In genomic region chr2:178195390-178196166, GRCh38 we compare ENCODE assay signal across 9 cellular contexts. TPM values are rescaled to one million over a fixed set of nuclear protein-coding genes. Genes with fewer than 3 reads are reported as not detected.
DNase-seq lines count a peak whose midpoint lies in the region; ATAC-seq, FAIRE-seq and TF ChIP-seq lines count a peak whose summit lies in the region.
"Had no signal": no experiment of that assay in that cellular context is flagged by ENCODE, and none has a peak within 500 bp of the region (broad histone marks: within the 10 kb centered on the region; RNA-seq: fewer than 3 reads in every experiment).

No MANE protein-coding gene starts in this region.

- CTCF ChIA-PET in GM12878 (lab: Yijun Ruan, JAX) = interaction anchor here (0.7 to 1.2 kb wide), 2 partner anchors 13 to 101 kb away, joined by 3 to 4 read pairs; no protein-coding TSS in a partner anchor

- H3K36me3 ChIP-seq in GM12878 (ENCODE audit: control insufficient read depth in 2 of 2, insufficient read depth in 2 of 2, low read length in 1 of 2) (no peaks in the 10 kb centered on the region), lung (ENCODE audit: control insufficient read depth in 2 of 2, insufficient read depth in 2 of 2, low read length in 2 of 2) (no peaks in the 10 kb centered on the region)

- H3K4me1 Mint-ChIP-seq in stimulated activated naive CD8-positive, alpha-beta T cell treated with anti-CD3 and anti-CD28 coated beads, Interleukin-15, Interleukin-2, amounts not matched to agents 100 ng/mL and 50 ng/mL, for 24 hours (ENCODE audit: low read depth) = peaks cover 4% of the 10 kb centered on the region

- no peaks in the 10 kb centered on the region for H3K9me3 ChIP-seq in GM12878 (replicated peaks; ENCODE audit: control insufficient read depth, insufficient read depth, low read length)
- H3K9me3 ChIP-seq in lung (ENCODE audit: control insufficient read depth in 2 of 2, insufficient read depth in 1 of 2, low read length in 1 of 2) = no peaks in the 10 kb centered on the region

- POLR2A ChIA-PET in GM12878 (lab: Charles Lee) = no interaction called here

- H3K27me3 Mint-ChIP-seq in stimulated activated naive CD8-positive, alpha-beta T cell treated with anti-CD3 and anti-CD28 coated beads, Interleukin-15, Interleukin-2, amounts not matched to agents 100 ng/mL and 50 ng/mL, for 24 hours = peaks cover 63% of the 10 kb centered on the region

- no peaks in the 10 kb centered on the region for H3K36me3 Mint-ChIP-seq in stimulated activated naive CD8-positive, alpha-beta T cell treated with anti-CD3 and anti-CD28 coated beads, Interleukin-15, Interleukin-2, amounts not matched to agents 100 ng/mL and 50 ng/mL, for 24 hours (ENCODE audit: low read depth)

- peak overlapping the region; percentile 73 for H3K4me3 ChIP-seq in GM12878
- H3K4me3 ChIP-seq in lung = peak overlapping the region; percentile 89

- WGBS in GM12878 (ENCODE audit: insufficient coverage, insufficient replicate concordance, low lambda C conversion rate, missing lambda C conversion rate) = 32% methylated on average over 14 of the region's 14 CpGs
- WGBS in lung, 2 donors = 22 to 23% methylated on average over 14 of the region's 14 CpGs

- H4K20me1 ChIP-seq in GM12878 (ENCODE audit: control insufficient read depth, insufficient read depth) = no peaks in the 10 kb centered on the region

- H3K27me3 ChIP-seq in GM12878 (replicated peaks in 1 of 2; ENCODE audit: control insufficient read depth in 2 of 2, insufficient read depth in 2 of 2, low read length in 1 of 2) (peaks cover 4 to 16% of the 10 kb centered on the region in 2 experiments; a peak in 3 of 4 replicates), lung (ENCODE audit: control insufficient read depth, insufficient read depth) (no peaks in the 10 kb centered on the region)

- no TSS peak for BruUV-seq in GM12878 (replicated peaks; lab: Mats Ljungman, UMichigan)

- H3K4me3 Mint-ChIP-seq in stimulated activated naive CD8-positive, alpha-beta T cell treated with anti-CD3 and anti-CD28 coated beads, Interleukin-15, Interleukin-2, amounts not matched to agents 100 ng/mL and 50 ng/mL, for 24 hours = peak overlapping the region; percentile 66

- no peak for FAIRE-seq in GM12878 (lab: Jason Lieb, UNC)
- FAIRE-seq: colon had no signal

- H3K4me2 ChIP-seq in GM12878 (ENCODE audit: control insufficient read depth, insufficient read depth) = peak overlapping the region; percentile 97

- H3K27ac ChIP-seq in GM12878 (ENCODE audit: control insufficient read depth, insufficient read depth) = no peak overlapping the region
- H3K27ac ChIP-seq in lung (ENCODE audit: low read depth in 1 of 2, low read length in 1 of 2) = no peak overlapping the region

- TF ChIP-seq POLR2A in GM12878 (IDR thresholded peaks at IDR 0.05; ENCODE audit: low read depth, low read length) = no peak

- no peak overlapping the region; the same call in 1 of the 2 replicates for H2AFZ ChIP-seq in GM12878 (ENCODE audit: control insufficient read depth, low read depth, low read length)

- TF ChIP-seq RAD21 in GM12878 (IDR thresholded peaks at IDR 0.05; ENCODE audit: insufficient read depth, low read depth, low read length) = no peak

- ATAC-seq in stimulated activated naive CD8-positive, alpha-beta T cell treated with anti-CD3 and anti-CD28 coated beads, Interleukin-15, Interleukin-2, amounts not matched to agents 100 U/mL and 50 U/mL, for 24 hours = no peak
- ATAC-seq in GM12878 (no peak), lung (ENCODE audit: insufficient read depth, low FRiP score) (no peak), HG02798 (IDR thresholded peaks at IDR 0.05; ENCODE audit: poor library complexity, unreplicated experiment) (no peak), HG03469 (IDR thresholded peaks at IDR 0.05; ENCODE audit: unreplicated experiment) (no peak), HG02981 (IDR thresholded peaks at IDR 0.05; ENCODE audit: unreplicated experiment) (no peak)

- no peak overlapping the region for H3K9ac ChIP-seq in GM12878 (ENCODE audit: control insufficient read depth, insufficient read depth, low read length)

- SMC1A ChIA-PET in GM12878 (lab: Charles Lee; ENCODE audit: uncharacterized antibody, unreplicated experiment) = no interaction called here

- TF ChIP-seq CTCF in GM12878 (IDR thresholded peaks at IDR 0.05 in 2 of 3, conservative IDR thresholded peaks at IDR 0.05 in 1 of 3; ENCODE audit: control insufficient read depth in 2 of 3, extremely low read depth in 1 of 3, insufficient read depth in 1 of 3, low read depth in 3 of 3, low read length in 3 of 3) (no peak), lung (IDR thresholded peaks at IDR 0.05; ENCODE audit: control extremely low read depth, extremely low read depth) (no peak)

- H3K9me3 Mint-ChIP-seq in stimulated activated naive CD8-positive, alpha-beta T cell treated with anti-CD3 and anti-CD28 coated beads, Interleukin-15, Interleukin-2, amounts not matched to agents 100 ng/mL and 50 ng/mL, for 24 hours = no peaks in the 10 kb centered on the region

- H3K27ac Mint-ChIP-seq in stimulated activated naive CD8-positive, alpha-beta T cell treated with anti-CD3 and anti-CD28 coated beads, Interleukin-15, Interleukin-2, amounts not matched to agents 100 ng/mL and 50 ng/mL, for 24 hours = no peak overlapping the region

- no peaks in the 10 kb centered on the region for H3K79me2 ChIP-seq in GM12878 (ENCODE audit: control insufficient read depth, insufficient read depth, low read length)

- in situ Hi-C loops in GM12878 (cut with MboI) = no loop called here

- RAD21 ChIA-PET in GM12878 (lab: Charles Lee; ENCODE audit: unreplicated experiment) = no interaction called here

- H3K4me1 ChIP-seq in GM12878 (ENCODE audit: control insufficient read depth, insufficient read depth, low read length) (no peaks in the 10 kb centered on the region), lung (ENCODE audit: control insufficient read depth in 2 of 2, insufficient read depth in 2 of 2, low read length in 2 of 2) (no peaks in the 10 kb centered on the region)

- intact Hi-C loops in GM12878 (cut with micrococcal nuclease; ENCODE audit: unreplicated experiment) = loop anchor here (2.0 kb wide), 1 partner anchor 83 kb away; the partner anchor contains the start of gene RBM45

- no peak for TF ChIP-seq EP300 in GM12878 (IDR thresholded peaks at IDR 0.05; ENCODE audit: borderline replicate concordance in 1 of 2, control insufficient read depth in 1 of 2, low read depth in 2 of 2, low read length in 2 of 2)

- DNase-seq in stimulated activated naive CD8-positive, alpha-beta T cell treated with anti-CD3 and anti-CD28 coated beads, Interleukin-15, Interleukin-2, amounts not matched to agents 100 U/mL and 50 U/mL, for 24 hours = no peak
- DNase-seq in GM12878 (ENCODE audit: low read depth, low spot score) = no peak
- no peak for DNase-seq in lung (ENCODE audit: low spot score)
- DNase-seq in iPS-NIHi7 (ENCODE audit: extremely low spot score) = no peak

TF ChIP-seq in GM12878, 131 proteins besides CTCF, POLR2A, EP300 and RAD21:
- TF ChIP-seq GATAD2B (conservative IDR thresholded peaks at IDR 0.05; ENCODE audit: low read depth) = no peak
- no peak for TF ChIP-seq TCF12 (IDR thresholded peaks at IDR 0.05; ENCODE audit: low read depth, low read length)
- no peak for TF ChIP-seq TCF3 (IDR thresholded peaks at IDR 0.05; ENCODE audit: borderline replicate concordance, insufficient read depth, low read depth, low read length)

RNA-seq across cellular contexts. Expression of gene OSBPL6, which starts 1.3 kb away (rescaled TPM):
- not detected in 2 replicates for total RNA-seq in GM12878 (2013; cell fraction: nucleolus; rRNA removed)
- total RNA-seq in GM12878 (2014; rRNA removed) = 0.06 TPM in 1 of 2 replicates, not detected in the other
- total RNA-seq in GM12878 (2014; rRNA removed; fragmentation: Illumina TruSeq; extraction: Trizol) = not detected in 2 replicates
- total RNA-seq in GM12878 (2021) = 0.11 TPM in 1 of 2 replicates, not detected in the other
- polyA plus RNA-seq in GM12878 (2011; ENCODE audit: low read depth) = not detected
- polyA plus RNA-seq in GM12878 (2011; rRNA removed) = 0.03 and 0.06 TPM in 2 replicates
- polyA plus RNA-seq in GM12878 (2011; cell fraction: cytosol; rRNA removed) = 0.06 TPM in 1 of 2 replicates, not detected in the other
- 0.03 and 0.06 TPM in 2 replicates for polyA plus RNA-seq in GM12878 (2011; cell fraction: nucleus; rRNA removed)
- polyA plus RNA-seq in GM12878 (2012) = 0.03 and 0.10 TPM in 2 replicates
- 0.01 TPM in 1 of 2 replicates, not detected in the other for polyA plus RNA-seq in GM12878 (2014; fragmentation: Illumina TruSeq; extraction: Trizol)
- not detected for polyA plus RNA-seq in GM12878 (2014; fragmentation: Nextera tagmentation; extraction: Ambion mirVana)
- 0.08 TPM in 2 replicates for polyA plus RNA-seq in GM12878 (2014; rRNA removed)
- polyA plus RNA-seq in GM12878 (2016; fragmentation: Nextera tagmentation; extraction: Ambion mirVana) = under 1 TPM in 1 of 2 experiments, not detected in 1; 0.03 TPM
- polyA minus RNA-seq in GM12878 (2011; rRNA and poly(A)+ RNA removed) = 0.10 TPM in 1 of 2 replicates, not detected in the other
- not detected in 2 replicates for polyA minus RNA-seq in GM12878 (2011; cell fraction: cytosol; rRNA and poly(A)+ RNA removed)
- polyA minus RNA-seq in GM12878 (2011; cell fraction: nucleus; rRNA and poly(A)+ RNA removed) = not detected in 2 replicates
- 10 to 100 TPM; 12.2 to 23.5 TPM for total RNA-seq in lung
- 1 to 10 TPM; 1.9 to 3.3 TPM for polyA plus RNA-seq in lung

Comparison
In these comparisons a context has a peak if more than half of its experiments do, and no peak if none do; other contexts are left out.
1. RNA of gene OSBPL6, which starts 1.3 kb away (total RNA-seq): 12.2 to 23.5 TPM in lung; 0.06 to 0.11 TPM in GM12878; every median in the first group is over 10 times any median in the second.